1 cellular context compared by ENCODE assay signal in genomic region chr11:30025396-30026139, GRCh38.
TF ChIP-seq lines count a peak whose summit lies in the region.

No MANE protein-coding gene starts in this region.

TF ChIP-seq in GM23338, 12 proteins besides CTCF, POLR2A, EP300 and RAD21 (continued from another document):
- TF ChIP-seq, protein P1, sequence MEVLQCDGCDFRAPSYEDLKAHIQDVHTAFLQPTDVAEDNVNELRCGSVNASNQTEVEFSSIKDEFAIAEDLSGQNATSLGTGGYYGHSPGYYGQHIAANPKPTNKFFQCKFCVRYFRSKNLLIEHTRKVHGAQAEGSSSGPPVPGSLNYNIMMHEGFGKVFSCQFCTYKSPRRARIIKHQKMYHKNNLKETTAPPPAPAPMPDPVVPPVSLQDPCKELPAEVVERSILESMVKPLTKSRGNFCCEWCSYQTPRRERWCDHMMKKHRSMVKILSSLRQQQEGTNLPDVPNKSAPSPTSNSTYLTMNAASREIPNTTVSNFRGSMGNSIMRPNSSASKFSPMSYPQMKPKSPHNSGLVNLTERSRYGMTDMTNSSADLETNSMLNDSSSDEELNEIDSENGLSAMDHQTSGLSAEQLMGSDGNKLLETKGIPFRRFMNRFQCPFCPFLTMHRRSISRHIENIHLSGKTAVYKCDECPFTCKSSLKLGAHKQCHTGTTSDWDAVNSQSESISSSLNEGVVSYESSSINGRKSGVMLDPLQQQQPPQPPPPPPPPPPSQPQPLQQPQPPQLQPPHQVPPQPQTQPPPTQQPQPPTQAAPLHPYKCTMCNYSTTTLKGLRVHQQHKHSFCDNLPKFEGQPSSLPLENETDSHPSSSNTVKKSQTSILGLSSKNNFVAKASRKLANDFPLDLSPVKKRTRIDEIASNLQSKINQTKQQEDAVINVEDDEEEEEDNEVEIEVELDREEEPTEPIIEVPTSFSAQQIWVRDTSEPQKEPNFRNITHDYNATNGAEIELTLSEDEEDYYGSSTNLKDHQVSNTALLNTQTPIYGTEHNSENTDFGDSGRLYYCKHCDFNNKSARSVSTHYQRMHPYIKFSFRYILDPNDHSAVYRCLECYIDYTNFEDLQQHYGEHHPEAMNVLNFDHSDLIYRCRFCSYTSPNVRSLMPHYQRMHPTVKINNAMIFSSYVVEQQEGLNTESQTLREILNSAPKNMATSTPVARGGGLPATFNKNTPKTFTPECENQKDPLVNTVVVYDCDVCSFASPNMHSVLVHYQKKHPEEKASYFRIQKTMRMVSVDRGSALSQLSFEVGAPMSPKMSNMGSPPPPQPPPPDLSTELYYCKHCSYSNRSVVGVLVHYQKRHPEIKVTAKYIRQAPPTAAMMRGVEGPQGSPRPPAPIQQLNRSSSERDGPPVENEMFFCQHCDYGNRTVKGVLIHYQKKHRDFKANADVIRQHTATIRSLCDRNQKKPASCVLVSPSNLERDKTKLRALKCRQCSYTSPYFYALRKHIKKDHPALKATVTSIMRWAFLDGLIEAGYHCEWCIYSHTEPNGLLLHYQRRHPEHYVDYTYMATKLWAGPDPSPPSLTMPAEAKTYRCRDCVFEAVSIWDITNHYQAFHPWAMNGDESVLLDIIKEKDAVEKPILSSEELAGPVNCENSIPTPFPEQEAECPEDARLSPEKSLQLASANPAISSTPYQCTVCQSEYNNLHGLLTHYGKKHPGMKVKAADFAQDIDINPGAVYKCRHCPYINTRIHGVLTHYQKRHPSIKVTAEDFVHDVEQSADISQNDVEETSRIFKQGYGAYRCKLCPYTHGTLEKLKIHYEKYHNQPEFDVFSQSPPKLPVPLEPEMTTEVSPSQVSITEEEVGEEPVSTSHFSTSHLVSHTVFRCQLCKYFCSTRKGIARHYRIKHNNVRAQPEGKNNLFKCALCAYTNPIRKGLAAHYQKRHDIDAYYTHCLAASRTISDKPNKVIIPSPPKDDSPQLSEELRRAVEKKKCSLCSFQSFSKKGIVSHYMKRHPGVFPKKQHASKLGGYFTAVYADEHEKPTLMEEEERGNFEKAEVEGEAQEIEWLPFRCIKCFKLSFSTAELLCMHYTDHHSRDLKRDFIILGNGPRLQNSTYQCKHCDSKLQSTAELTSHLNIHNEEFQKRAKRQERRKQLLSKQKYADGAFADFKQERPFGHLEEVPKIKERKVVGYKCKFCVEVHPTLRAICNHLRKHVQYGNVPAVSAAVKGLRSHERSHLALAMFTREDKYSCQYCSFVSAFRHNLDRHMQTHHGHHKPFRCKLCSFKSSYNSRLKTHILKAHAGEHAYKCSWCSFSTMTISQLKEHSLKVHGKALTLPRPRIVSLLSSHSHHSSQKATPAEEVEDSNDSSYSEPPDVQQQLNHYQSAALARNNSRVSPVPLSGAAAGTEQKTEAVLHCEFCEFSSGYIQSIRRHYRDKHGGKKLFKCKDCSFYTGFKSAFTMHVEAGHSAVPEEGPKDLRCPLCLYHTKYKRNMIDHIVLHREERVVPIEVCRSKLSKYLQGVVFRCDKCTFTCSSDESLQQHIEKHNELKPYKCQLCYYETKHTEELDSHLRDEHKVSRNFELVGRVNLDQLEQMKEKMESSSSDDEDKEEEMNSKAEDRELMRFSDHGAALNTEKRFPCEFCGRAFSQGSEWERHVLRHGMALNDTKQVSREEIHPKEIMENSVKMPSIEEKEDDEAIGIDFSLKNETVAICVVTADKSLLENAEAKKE (CRISPR knock-in tag; IDR thresholded peaks at IDR 0.05), result no peak
- TF ChIP-seq POLR2AphosphoS5 (IDR thresholded peaks at IDR 0.05; ENCODE audit: low read depth), result peak; percentile 77
- TF ChIP-seq, protein P2, sequence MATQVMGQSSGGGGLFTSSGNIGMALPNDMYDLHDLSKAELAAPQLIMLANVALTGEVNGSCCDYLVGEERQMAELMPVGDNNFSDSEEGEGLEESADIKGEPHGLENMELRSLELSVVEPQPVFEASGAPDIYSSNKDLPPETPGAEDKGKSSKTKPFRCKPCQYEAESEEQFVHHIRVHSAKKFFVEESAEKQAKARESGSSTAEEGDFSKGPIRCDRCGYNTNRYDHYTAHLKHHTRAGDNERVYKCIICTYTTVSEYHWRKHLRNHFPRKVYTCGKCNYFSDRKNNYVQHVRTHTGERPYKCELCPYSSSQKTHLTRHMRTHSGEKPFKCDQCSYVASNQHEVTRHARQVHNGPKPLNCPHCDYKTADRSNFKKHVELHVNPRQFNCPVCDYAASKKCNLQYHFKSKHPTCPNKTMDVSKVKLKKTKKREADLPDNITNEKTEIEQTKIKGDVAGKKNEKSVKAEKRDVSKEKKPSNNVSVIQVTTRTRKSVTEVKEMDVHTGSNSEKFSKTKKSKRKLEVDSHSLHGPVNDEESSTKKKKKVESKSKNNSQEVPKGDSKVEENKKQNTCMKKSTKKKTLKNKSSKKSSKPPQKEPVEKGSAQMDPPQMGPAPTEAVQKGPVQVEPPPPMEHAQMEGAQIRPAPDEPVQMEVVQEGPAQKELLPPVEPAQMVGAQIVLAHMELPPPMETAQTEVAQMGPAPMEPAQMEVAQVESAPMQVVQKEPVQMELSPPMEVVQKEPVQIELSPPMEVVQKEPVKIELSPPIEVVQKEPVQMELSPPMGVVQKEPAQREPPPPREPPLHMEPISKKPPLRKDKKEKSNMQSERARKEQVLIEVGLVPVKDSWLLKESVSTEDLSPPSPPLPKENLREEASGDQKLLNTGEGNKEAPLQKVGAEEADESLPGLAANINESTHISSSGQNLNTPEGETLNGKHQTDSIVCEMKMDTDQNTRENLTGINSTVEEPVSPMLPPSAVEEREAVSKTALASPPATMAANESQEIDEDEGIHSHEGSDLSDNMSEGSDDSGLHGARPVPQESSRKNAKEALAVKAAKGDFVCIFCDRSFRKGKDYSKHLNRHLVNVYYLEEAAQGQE (IDR thresholded peaks at IDR 0.05; ENCODE audit: unreplicated experiment), result no peak
- TF ChIP-seq EZH2 (IDR thresholded peaks at IDR 0.05; ENCODE audit: low read depth, unreplicated experiment), result peak; percentile 22
- no peak for TF ChIP-seq JUNB (IDR thresholded peaks at IDR 0.05; ENCODE audit: unreplicated experiment)
TF ChIP-seq in GM23338: peak in this region for 3.
